1 cellular context compared by ENCODE assay signal in the genomic region with DNA sequence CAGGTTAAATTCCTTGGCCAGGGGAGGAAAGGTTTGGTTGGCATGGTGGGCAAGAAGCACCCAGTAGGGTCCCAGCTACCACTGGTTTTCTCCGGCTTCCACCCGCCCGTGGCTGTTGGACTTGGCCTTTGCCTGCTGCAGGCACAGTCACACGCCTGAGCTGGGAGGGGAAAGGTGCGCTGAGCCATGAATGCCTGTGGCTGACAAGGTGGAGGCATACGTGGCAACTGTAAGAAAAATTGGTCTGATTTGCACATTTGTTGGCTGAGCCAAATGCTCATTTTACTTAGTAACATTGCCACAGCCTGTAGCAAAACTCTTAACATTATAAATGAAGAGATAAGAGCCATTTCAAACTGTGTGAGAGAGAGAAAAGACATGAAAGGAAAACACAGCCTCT.
TF ChIP-seq lines count a peak whose summit lies in the region.

No MANE protein-coding gene starts in this region.

TF ChIP-seq in GM23338, 12 proteins besides CTCF, POLR2A, EP300 and RAD21 (continued from another document):
- TF ChIP-seq, protein P1, sequence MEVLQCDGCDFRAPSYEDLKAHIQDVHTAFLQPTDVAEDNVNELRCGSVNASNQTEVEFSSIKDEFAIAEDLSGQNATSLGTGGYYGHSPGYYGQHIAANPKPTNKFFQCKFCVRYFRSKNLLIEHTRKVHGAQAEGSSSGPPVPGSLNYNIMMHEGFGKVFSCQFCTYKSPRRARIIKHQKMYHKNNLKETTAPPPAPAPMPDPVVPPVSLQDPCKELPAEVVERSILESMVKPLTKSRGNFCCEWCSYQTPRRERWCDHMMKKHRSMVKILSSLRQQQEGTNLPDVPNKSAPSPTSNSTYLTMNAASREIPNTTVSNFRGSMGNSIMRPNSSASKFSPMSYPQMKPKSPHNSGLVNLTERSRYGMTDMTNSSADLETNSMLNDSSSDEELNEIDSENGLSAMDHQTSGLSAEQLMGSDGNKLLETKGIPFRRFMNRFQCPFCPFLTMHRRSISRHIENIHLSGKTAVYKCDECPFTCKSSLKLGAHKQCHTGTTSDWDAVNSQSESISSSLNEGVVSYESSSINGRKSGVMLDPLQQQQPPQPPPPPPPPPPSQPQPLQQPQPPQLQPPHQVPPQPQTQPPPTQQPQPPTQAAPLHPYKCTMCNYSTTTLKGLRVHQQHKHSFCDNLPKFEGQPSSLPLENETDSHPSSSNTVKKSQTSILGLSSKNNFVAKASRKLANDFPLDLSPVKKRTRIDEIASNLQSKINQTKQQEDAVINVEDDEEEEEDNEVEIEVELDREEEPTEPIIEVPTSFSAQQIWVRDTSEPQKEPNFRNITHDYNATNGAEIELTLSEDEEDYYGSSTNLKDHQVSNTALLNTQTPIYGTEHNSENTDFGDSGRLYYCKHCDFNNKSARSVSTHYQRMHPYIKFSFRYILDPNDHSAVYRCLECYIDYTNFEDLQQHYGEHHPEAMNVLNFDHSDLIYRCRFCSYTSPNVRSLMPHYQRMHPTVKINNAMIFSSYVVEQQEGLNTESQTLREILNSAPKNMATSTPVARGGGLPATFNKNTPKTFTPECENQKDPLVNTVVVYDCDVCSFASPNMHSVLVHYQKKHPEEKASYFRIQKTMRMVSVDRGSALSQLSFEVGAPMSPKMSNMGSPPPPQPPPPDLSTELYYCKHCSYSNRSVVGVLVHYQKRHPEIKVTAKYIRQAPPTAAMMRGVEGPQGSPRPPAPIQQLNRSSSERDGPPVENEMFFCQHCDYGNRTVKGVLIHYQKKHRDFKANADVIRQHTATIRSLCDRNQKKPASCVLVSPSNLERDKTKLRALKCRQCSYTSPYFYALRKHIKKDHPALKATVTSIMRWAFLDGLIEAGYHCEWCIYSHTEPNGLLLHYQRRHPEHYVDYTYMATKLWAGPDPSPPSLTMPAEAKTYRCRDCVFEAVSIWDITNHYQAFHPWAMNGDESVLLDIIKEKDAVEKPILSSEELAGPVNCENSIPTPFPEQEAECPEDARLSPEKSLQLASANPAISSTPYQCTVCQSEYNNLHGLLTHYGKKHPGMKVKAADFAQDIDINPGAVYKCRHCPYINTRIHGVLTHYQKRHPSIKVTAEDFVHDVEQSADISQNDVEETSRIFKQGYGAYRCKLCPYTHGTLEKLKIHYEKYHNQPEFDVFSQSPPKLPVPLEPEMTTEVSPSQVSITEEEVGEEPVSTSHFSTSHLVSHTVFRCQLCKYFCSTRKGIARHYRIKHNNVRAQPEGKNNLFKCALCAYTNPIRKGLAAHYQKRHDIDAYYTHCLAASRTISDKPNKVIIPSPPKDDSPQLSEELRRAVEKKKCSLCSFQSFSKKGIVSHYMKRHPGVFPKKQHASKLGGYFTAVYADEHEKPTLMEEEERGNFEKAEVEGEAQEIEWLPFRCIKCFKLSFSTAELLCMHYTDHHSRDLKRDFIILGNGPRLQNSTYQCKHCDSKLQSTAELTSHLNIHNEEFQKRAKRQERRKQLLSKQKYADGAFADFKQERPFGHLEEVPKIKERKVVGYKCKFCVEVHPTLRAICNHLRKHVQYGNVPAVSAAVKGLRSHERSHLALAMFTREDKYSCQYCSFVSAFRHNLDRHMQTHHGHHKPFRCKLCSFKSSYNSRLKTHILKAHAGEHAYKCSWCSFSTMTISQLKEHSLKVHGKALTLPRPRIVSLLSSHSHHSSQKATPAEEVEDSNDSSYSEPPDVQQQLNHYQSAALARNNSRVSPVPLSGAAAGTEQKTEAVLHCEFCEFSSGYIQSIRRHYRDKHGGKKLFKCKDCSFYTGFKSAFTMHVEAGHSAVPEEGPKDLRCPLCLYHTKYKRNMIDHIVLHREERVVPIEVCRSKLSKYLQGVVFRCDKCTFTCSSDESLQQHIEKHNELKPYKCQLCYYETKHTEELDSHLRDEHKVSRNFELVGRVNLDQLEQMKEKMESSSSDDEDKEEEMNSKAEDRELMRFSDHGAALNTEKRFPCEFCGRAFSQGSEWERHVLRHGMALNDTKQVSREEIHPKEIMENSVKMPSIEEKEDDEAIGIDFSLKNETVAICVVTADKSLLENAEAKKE (CRISPR knock-in tag; IDR thresholded peaks at IDR 0.05), result no peak
- no peak for TF ChIP-seq ZNF331 (CRISPR knock-in tag; IDR thresholded peaks at IDR 0.05; ENCODE audit: low read depth)
- TF ChIP-seq STAT1 (IDR thresholded peaks at IDR 0.05; ENCODE audit: unreplicated experiment), result no peak
- TF ChIP-seq, protein P2, sequence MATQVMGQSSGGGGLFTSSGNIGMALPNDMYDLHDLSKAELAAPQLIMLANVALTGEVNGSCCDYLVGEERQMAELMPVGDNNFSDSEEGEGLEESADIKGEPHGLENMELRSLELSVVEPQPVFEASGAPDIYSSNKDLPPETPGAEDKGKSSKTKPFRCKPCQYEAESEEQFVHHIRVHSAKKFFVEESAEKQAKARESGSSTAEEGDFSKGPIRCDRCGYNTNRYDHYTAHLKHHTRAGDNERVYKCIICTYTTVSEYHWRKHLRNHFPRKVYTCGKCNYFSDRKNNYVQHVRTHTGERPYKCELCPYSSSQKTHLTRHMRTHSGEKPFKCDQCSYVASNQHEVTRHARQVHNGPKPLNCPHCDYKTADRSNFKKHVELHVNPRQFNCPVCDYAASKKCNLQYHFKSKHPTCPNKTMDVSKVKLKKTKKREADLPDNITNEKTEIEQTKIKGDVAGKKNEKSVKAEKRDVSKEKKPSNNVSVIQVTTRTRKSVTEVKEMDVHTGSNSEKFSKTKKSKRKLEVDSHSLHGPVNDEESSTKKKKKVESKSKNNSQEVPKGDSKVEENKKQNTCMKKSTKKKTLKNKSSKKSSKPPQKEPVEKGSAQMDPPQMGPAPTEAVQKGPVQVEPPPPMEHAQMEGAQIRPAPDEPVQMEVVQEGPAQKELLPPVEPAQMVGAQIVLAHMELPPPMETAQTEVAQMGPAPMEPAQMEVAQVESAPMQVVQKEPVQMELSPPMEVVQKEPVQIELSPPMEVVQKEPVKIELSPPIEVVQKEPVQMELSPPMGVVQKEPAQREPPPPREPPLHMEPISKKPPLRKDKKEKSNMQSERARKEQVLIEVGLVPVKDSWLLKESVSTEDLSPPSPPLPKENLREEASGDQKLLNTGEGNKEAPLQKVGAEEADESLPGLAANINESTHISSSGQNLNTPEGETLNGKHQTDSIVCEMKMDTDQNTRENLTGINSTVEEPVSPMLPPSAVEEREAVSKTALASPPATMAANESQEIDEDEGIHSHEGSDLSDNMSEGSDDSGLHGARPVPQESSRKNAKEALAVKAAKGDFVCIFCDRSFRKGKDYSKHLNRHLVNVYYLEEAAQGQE (IDR thresholded peaks at IDR 0.05; ENCODE audit: unreplicated experiment), result no peak
- no peak for TF ChIP-seq NANOG (IDR thresholded peaks at IDR 0.05; ENCODE audit: borderline replicate concordance)
- TF ChIP-seq EZH2phosphoT487 (IDR thresholded peaks at IDR 0.05; ENCODE audit: unreplicated experiment), result no peak
